In the genomic region with DNA sequence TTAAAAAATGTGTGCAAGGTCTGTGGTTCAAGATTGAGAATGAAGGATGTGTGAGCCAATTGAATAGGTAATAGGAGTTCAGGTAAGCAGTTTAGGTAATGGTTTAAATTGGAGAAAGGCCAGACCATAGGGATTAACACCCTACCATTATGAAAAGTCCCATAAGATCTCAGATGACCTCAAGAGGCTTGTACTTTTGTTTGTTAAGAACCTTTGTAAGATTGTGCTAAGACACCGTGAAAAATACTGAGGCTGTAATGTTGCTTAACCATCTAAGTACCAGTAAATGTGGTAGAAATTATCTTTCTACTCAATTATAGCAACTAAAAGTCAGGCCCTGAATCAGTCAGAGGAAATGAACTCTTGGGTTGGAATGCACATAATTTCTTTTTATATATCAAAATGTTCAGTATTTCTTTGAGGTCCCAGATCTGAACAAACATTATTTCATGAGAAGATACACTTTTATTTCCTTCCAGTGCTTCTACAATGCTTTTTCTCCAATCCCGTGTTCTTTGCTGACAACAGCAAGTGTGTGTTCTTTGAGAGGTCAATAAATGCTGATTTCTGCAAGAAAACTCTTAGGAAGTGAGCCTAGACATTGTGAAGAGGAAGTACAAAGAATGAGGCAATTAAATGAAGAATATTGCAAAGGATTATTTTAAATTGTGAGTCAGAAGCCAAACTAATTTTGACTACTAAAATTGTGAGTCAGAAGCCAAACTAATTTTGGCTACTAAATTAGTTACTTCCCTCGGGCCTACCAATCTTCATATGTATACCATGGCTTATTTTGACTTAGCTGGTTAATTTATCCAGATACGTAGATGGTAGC, we compare ENCODE assay signal across 11 cellular contexts.
A peak's percentile ranks its signal among the peaks of the same experiment; 100 is the strongest.
DNase-seq lines count a peak whose midpoint lies in the region; ATAC-seq and TF ChIP-seq lines count a peak whose summit lies in the region.
"Had no signal": no experiment of that assay in that cellular context is flagged by ENCODE, and none has a peak within 500 bp of the region (broad histone marks: within the 10 kb centered on the region; RNA-seq: fewer than 3 reads in every experiment).

No MANE protein-coding gene starts in this region.

- no peaks in the 10 kb centered on the region for H3K27me3 ChIP-seq in RWPE2 (ENCODE audit: insufficient read depth, poor library complexity, severe bottlenecking)
- H3K27me3 ChIP-seq: SJSA1 had no signal

- ATAC-seq in RWPE2 (ENCODE audit: low read depth) (peak; percentile 54), HG03469 (IDR thresholded peaks at IDR 0.05; ENCODE audit: unreplicated experiment) (no peak)
- ATAC-seq: CD8-positive, alpha-beta T cell had no signal

- no peaks in the 10 kb centered on the region for H3K27me3 Mint-ChIP-seq in activated naive CD4-positive, alpha-beta T cell treated with anti-CD3 and anti-CD28 coated beads, Interleukin-2, amount 50 U/mL, for 24 hours
- H3K27me3 Mint-ChIP-seq: activated naive CD4-positive, alpha-beta T cell treated with anti-CD3 and anti-CD28 coated beads, Interleukin-2, amount 10 ng/mL, durations not matched to agents 7 days and 5 days had no signal

- H3K9me3 ChIP-seq in RWPE2 (ENCODE audit: severe bottlenecking) = no peaks in the 10 kb centered on the region
- H3K9me3 ChIP-seq: SJSA1 had no signal

- DNase-seq in activated naive CD4-positive, alpha-beta T cell (lab: John Stamatoyannopoulos, UW) = no peak
- DNase-seq in RWPE2 (ENCODE audit: low spot score) = no peak
- peak; percentile 33 to 67 for DNase-seq in foreskin fibroblast
- peak; percentile 36 for DNase-seq in stromal cell of bone marrow (ENCODE audit: low read depth)
- no peak for DNase-seq in GM10266 (ENCODE audit: extremely low spot score)
- DNase-seq in retina = no peak
- DNase-seq: activated naive CD4-positive, alpha-beta T cell treated with anti-CD3 and anti-CD28 coated beads, Interleukin-2, amount 10 ng/mL, durations not matched to agents 7 days and 5 days; CD8-positive, alpha-beta T cell had no signal

- no peaks in the 10 kb centered on the region for H3K36me3 ChIP-seq in RWPE2 (ENCODE audit: low read depth)
- H3K36me3 ChIP-seq: SJSA1 had no signal

- peak overlapping the region; percentile 88 for H3K27ac Mint-ChIP-seq in activated naive CD4-positive, alpha-beta T cell treated with anti-CD3 and anti-CD28 coated beads, Interleukin-2, amount 50 U/mL, for 24 hours
- H3K27ac Mint-ChIP-seq: activated naive CD4-positive, alpha-beta T cell treated with anti-CD3 and anti-CD28 coated beads, Interleukin-2, amount 10 ng/mL, durations not matched to agents 7 days and 5 days; CD8-positive, alpha-beta T cell had no signal

- H3K4me3 ChIP-seq in RWPE2 (ENCODE audit: severe bottlenecking) = no peak overlapping the region
- no peak overlapping the region for H3K4me3 ChIP-seq in foreskin fibroblast (ENCODE audit: low read depth in 1 of 2, low read length in 2 of 2)
- H3K4me3 ChIP-seq: SJSA1 had no signal

- TF ChIP-seq CTCF in RWPE2 (IDR thresholded peaks at IDR 0.05; ENCODE audit: poor library complexity, severe bottlenecking) (no peak), foreskin fibroblast (IDR thresholded peaks at IDR 0.05; ENCODE audit: low read depth, low read length) (no peak), GM10266 (IDR thresholded peaks at IDR 0.05; ENCODE audit: control insufficient read depth, insufficient read depth, low read depth, missing control alignments) (no peak)

- H3K9me3 Mint-ChIP-seq in activated naive CD4-positive, alpha-beta T cell treated with anti-CD3 and anti-CD28 coated beads, Interleukin-2, amount 50 U/mL, for 24 hours = no peaks in the 10 kb centered on the region
- H3K9me3 Mint-ChIP-seq: activated naive CD4-positive, alpha-beta T cell treated with anti-CD3 and anti-CD28 coated beads, Interleukin-2, amount 10 ng/mL, durations not matched to agents 7 days and 5 days; CD8-positive, alpha-beta T cell had no signal

- H3K4me1 ChIP-seq in RWPE2 (ENCODE audit: insufficient read depth, poor library complexity, severe bottlenecking) = peaks cover 40% of the 10 kb centered on the region

- H3K4me3 Mint-ChIP-seq in activated naive CD4-positive, alpha-beta T cell treated with anti-CD3 and anti-CD28 coated beads, Interleukin-2, amount 50 U/mL, for 24 hours = peak overlapping the region; percentile 7
- H3K4me3 Mint-ChIP-seq: activated naive CD4-positive, alpha-beta T cell treated with anti-CD3 and anti-CD28 coated beads, Interleukin-2, amount 10 ng/mL, durations not matched to agents 7 days and 5 days; CD8-positive, alpha-beta T cell had no signal

- peaks cover 1% of the 10 kb centered on the region for H3K36me3 Mint-ChIP-seq in activated naive CD4-positive, alpha-beta T cell treated with anti-CD3 and anti-CD28 coated beads, Interleukin-2, amount 50 U/mL, for 24 hours
- H3K36me3 Mint-ChIP-seq: CD8-positive, alpha-beta T cell had no signal

- H3K4me1 Mint-ChIP-seq in activated naive CD4-positive, alpha-beta T cell treated with anti-CD3 and anti-CD28 coated beads, Interleukin-2, amount 50 U/mL, for 24 hours = peaks cover 70% of the 10 kb centered on the region

- peak overlapping the region; percentile 74 for H3K27ac ChIP-seq in RWPE2 (ENCODE audit: poor library complexity, severe bottlenecking)
- H3K27ac ChIP-seq: SJSA1 had no signal

Comparison
In these comparisons a context has a peak if more than half of its experiments do, and no peak if none do; other contexts are left out.
1. DNase-seq: peak in foreskin fibroblast (2 of 2) and stromal cell of bone marrow (single experiment); none in activated naive CD4-positive, alpha-beta T cell (0 of 4), RWPE2 (single experiment), GM10266 (single experiment) and retina (single experiment).